16 cellular contexts compared by ENCODE assay signal in the genomic region with DNA sequence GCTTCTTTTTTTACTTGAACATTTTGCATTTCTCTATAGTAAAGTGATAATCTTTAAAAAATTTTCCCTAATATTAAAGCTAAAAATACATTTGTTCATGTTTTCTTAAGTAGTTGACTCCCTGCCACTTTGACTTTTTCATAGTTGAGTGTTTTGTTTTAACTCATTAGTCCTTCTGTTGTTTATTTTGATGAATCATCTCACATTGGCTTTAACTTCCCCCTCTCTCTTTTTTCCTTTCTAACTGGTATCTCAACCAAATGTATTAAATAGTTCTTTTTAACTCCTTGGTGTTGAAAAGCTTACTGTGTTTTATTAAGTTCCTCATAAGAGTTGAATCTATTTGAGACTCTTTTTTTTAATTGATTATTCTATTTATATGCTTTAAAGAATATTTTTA. TPM values are rescaled to one million over a fixed set of nuclear protein-coding genes. Genes with fewer than 3 reads are reported as not detected.
DNase-seq lines count a peak whose midpoint lies in the region; TF ChIP-seq lines count a peak whose summit lies in the region.
"Had no signal": no experiment of that assay in that cellular context is flagged by ENCODE, and none has a peak within 500 bp of the region (broad histone marks: within the 10 kb centered on the region; RNA-seq: fewer than 3 reads in every experiment).

No MANE protein-coding gene starts in this region.

- H3K4me3 ChIP-seq in astrocyte of the spinal cord (ENCODE audit: low read depth, low read length): no peak overlapping the region
- H3K4me3 ChIP-seq in prostate gland: no peak overlapping the region
- H3K4me3 ChIP-seq: coronary artery, Peyer's patch had no signal

- in situ Hi-C loops in astrocyte of the spinal cord (cut with HindIII; ENCODE audit: low sequenced_read_pairs): no loop called here

- no peaks in the 10 kb centered on the region for H3K9me3 ChIP-seq in prostate gland
- H3K9me3 ChIP-seq: Peyer's patch had no signal

- H3K27me3 ChIP-seq in prostate gland (replicated peaks; ENCODE audit: insufficient read depth): no peaks in the 10 kb centered on the region
- H3K27me3 ChIP-seq: Peyer's patch had no signal

- TF ChIP-seq CTCF in astrocyte of the spinal cord (IDR thresholded peaks at IDR 0.05; ENCODE audit: low read depth, low read length): no peak
- no peak for TF ChIP-seq CTCF in prostate gland (IDR thresholded peaks at IDR 0.05)

- H3K27ac ChIP-seq in prostate gland: no peak overlapping the region
- H3K27ac ChIP-seq: coronary artery, Peyer's patch had no signal

- DNase-seq in NOMO-1 treated with DMSO at 0.1 percent for 48 hours (lab: John Stamatoyannopoulos, UW; ENCODE audit: unreplicated experiment) (peak; percentile 27), NOMO-1 treated with dmso at 0.1 percent for 144 hours (lab: John Stamatoyannopoulos, UW; ENCODE audit: unreplicated experiment) (no peak), LHCN-M2 (ENCODE audit: low read depth) (peak; percentile 49), astrocyte of the spinal cord (ENCODE audit: low read depth, low spot score) (peak; percentile 13), myocyte (ENCODE audit: low read depth) (peak; percentile 11), prostate gland (ENCODE audit: low spot score) (no peak), GM19238 (ENCODE audit: insufficient read length, low spot score) (no peak), AG20443 (ENCODE audit: low spot score) (no peak)
- DNase-seq: 8988T; activated CD4-positive, alpha-beta T cell treated with anti-CD3 and anti-CD28 coated beads for 4 hours; amniotic stem cell; erythroblast; NCI-H1930; NCI-H526 treated with DMSO at 0.1 percent for 48 hours; Peyer's patch had no signal

- TF ChIP-seq POLR2A in prostate gland (IDR thresholded peaks at IDR 0.05): no peak

- no peaks in the 10 kb centered on the region for H3K4me1 ChIP-seq in prostate gland (replicated peaks)

- intact Hi-C loops in prostate gland (cut with DNase I): no loop called here

- no peaks in the 10 kb centered on the region for H3K36me3 ChIP-seq in prostate gland
- H3K36me3 ChIP-seq: Peyer's patch had no signal

RNA-seq across cellular contexts. Expression of a gene that starts 2.8 kb away (rescaled TPM):
- total RNA-seq in LHCN-M2 (2014; rRNA removed) (4.4 and 7.2 TPM in 2 replicates), myocyte (1.8 and 2.5 TPM in 2 replicates), prostate gland (1 to 10 TPM; 4.1 to 9.1 TPM)
- polyA plus RNA-seq in LHCN-M2 (2012): 0.41 TPM
- 0.21 TPM for polyA plus RNA-seq in myocyte (2012)

RNA-seq across cellular contexts. Expression of a gene that starts 54.1 kb away (rescaled TPM):
- 5.8 and 6.9 TPM in 2 replicates for total RNA-seq in LHCN-M2 (2014; rRNA removed)
- 1.9 TPM for polyA plus RNA-seq in LHCN-M2 (2012)
- 11.2 and 18.4 TPM in 2 replicates for total RNA-seq in myocyte
- polyA plus RNA-seq in myocyte (2012): 4.0 TPM
- total RNA-seq in prostate gland: 1 to 10 TPM; 4.8 to 9.7 TPM

RNA-seq across cellular contexts. Expression of a gene that starts 57.0 kb away (rescaled TPM):
- total RNA-seq in LHCN-M2 (2014; rRNA removed): 13.5 and 14.7 TPM in 2 replicates
- 3.2 TPM for polyA plus RNA-seq in LHCN-M2 (2012)
- total RNA-seq in myocyte: 18.1 and 21.4 TPM in 2 replicates
- 5.7 TPM for polyA plus RNA-seq in myocyte (2012)
- 1 to 10 TPM; 7.8 to 7.9 TPM for total RNA-seq in prostate gland

Comparison
In these comparisons a context has a peak if more than half of its experiments do, and no peak if none do; other contexts are left out.
1. DNase-seq: peak in NOMO-1 treated with DMSO at 0.1 percent for 48 hours (single experiment), LHCN-M2 (single experiment), astrocyte of the spinal cord (single experiment) and myocyte (single experiment); none in NOMO-1 treated with dmso at 0.1 percent for 144 hours (single experiment), prostate gland (single experiment), GM19238 (single experiment) and AG20443 (single experiment).